ENCODE assay signal across 2 cellular contexts in genomic region chr7:13817230-13817629, GRCh38.
DNase-seq lines count a peak whose midpoint lies in the region; ATAC-seq, FAIRE-seq and TF ChIP-seq lines count a peak whose summit lies in the region.
"Not testable (repeated sequence)": the region's sequence is repeated elsewhere in the genome, so short reads cannot be mapped to it uniquely, and the experiment has no call there.

No MANE protein-coding gene starts in this region.

- H3K4me1 Mint-ChIP-seq in activated CD4-positive, alpha-beta T cell treated with anti-CD3 and anti-CD28 coated beads, Interleukin-2, amount 10 ng/mL, durations not matched to agents 24 days and 14 days, result not testable (repeated sequence)

- not testable (repeated sequence) for H3K9me3 Mint-ChIP-seq in activated CD4-positive, alpha-beta T cell treated with anti-CD3 and anti-CD28 coated beads, Interleukin-2, amount 10 ng/mL, durations not matched to agents 24 days and 14 days

- not testable (repeated sequence) for H3K27me3 ChIP-seq in K562 (ENCODE audit: control insufficient read depth in 2 of 2, insufficient read depth in 2 of 2, low read length in 2 of 2)

- H3K9ac ChIP-seq in K562 (ENCODE audit: insufficient read depth in 1 of 2, low read depth in 2 of 2, low read length in 2 of 2), result not testable (repeated sequence)

- CTCF ChIA-PET in K562 (lab: Yijun Ruan, JAX; ENCODE audit: low intra/inter-chr PET ratio), result not testable (repeated sequence)

- intact Hi-C loops in activated CD4-positive, alpha-beta T cell treated with anti-CD3 and anti-CD28 coated beads, Interleukin-2, amount 10 ng/mL, durations not matched to agents 24 days and 14 days (cut with micrococcal nuclease); K562 (cut with micrococcal nuclease): not testable (repeated sequence)

- H3K4me3 Mint-ChIP-seq in activated CD4-positive, alpha-beta T cell treated with anti-CD3 and anti-CD28 coated beads, Interleukin-2, amount 10 ng/mL, durations not matched to agents 24 days and 14 days, result not testable (repeated sequence)

- not testable (repeated sequence) for TF ChIP-seq CTCF in K562 (IDR thresholded peaks at IDR 0.05 in 2 of 3, conservative IDR thresholded peaks at IDR 0.05 in 1 of 3; ENCODE audit: insufficient read depth in 2 of 3, low read depth in 1 of 3, low read length in 3 of 3)

- not testable (repeated sequence) for H3K27ac ChIP-seq in K562 (ENCODE audit: extremely low read depth, low read depth, low read length)

- ATAC-seq in K562, result not testable (repeated sequence)

- not testable (repeated sequence) for H3K36me3 ChIP-seq in K562 (ENCODE audit: control insufficient read depth, insufficient read depth, low read length)

- not testable (repeated sequence) for H3K9me3 ChIP-seq in K562 (replicated peaks; ENCODE audit: control insufficient read depth, insufficient read depth, low read depth, low read length)

- not testable (repeated sequence) for H3K27ac Mint-ChIP-seq in activated CD4-positive, alpha-beta T cell treated with anti-CD3 and anti-CD28 coated beads, Interleukin-2, amount 10 ng/mL, durations not matched to agents 24 days and 14 days

- not testable (repeated sequence) for TF ChIP-seq RAD21 in K562 (CRISPR knock-in tag; conservative IDR thresholded peaks at IDR 0.05 in 1 of 2, IDR thresholded peaks at IDR 0.05 in 1 of 2)

- H3K4me2 ChIP-seq in K562 (ENCODE audit: insufficient read depth, low read length), result not testable (repeated sequence)

- POLR2A ChIA-PET in K562 (lab: Yijun Ruan, JAX), result not testable (repeated sequence)

- H4K20me1 ChIP-seq in K562 (replicated peaks; ENCODE audit: control insufficient read depth, insufficient read depth, low read length), result not testable (repeated sequence)

- not testable (repeated sequence) for H3K9me1 ChIP-seq in K562 (ENCODE audit: control insufficient read depth, insufficient read depth, low read length)

- not testable (repeated sequence) for H3K27me3 Mint-ChIP-seq in activated CD4-positive, alpha-beta T cell treated with anti-CD3 and anti-CD28 coated beads, Interleukin-2, amount 10 ng/mL, durations not matched to agents 24 days and 14 days

- BruUV-seq in K562 (replicated peaks; lab: Mats Ljungman, UMichigan), result not testable (repeated sequence)

- not testable (repeated sequence) for TF ChIP-seq EP300 in K562 (IDR thresholded peaks at IDR 0.05; ENCODE audit: low read length)

- in situ Hi-C loops in K562 (cut with MboI), result not testable (repeated sequence)

- not testable (repeated sequence) for H3K4me1 ChIP-seq in K562 (replicated peaks in 1 of 2; ENCODE audit: control insufficient read depth in 2 of 2, insufficient read depth in 2 of 2, low read length in 2 of 2)

- not testable (repeated sequence) for H3K36me3 Mint-ChIP-seq in activated CD4-positive, alpha-beta T cell treated with anti-CD3 and anti-CD28 coated beads, Interleukin-2, amount 10 ng/mL, durations not matched to agents 24 days and 14 days (ENCODE audit: low read depth)

- not testable (repeated sequence) for FAIRE-seq in K562 (lab: Jason Lieb, UNC)

- H3K79me2 ChIP-seq in K562 (ENCODE audit: control insufficient read depth, insufficient read depth, low read length), result not testable (repeated sequence)

- H2AFZ ChIP-seq in K562 (ENCODE audit: low read depth, low read length), result not testable (repeated sequence)

- peak; percentile 15 for DNase-seq in activated CD4-positive, alpha-beta T cell treated with anti-CD3 and anti-CD28 coated beads, Interleukin-2, amount 10 ng/mL, durations not matched to agents 24 days and 14 days
- not testable (repeated sequence) for DNase-seq in K562 (ENCODE audit: extremely low read depth in 1 of 4, low spot score in 3 of 4)

- not testable (repeated sequence) for TF ChIP-seq POLR2A in K562 (conservative IDR thresholded peaks at IDR 0.05)

- not testable (repeated sequence) for H3K4me3 ChIP-seq in K562

TF ChIP-seq in K562, 482 proteins besides CTCF, POLR2A, EP300 and RAD21:
- peak; percentile 95 for TF ChIP-seq ZNF431 (CRISPR knock-in tag; IDR thresholded peaks at IDR 0.05)
